16 cellular contexts compared by ENCODE assay signal in genomic region chr13:41034382-41034781, GRCh38. TPM values are rescaled to one million over a fixed set of nuclear protein-coding genes. Genes with fewer than 3 reads are reported as not detected.
DNase-seq lines count a peak whose midpoint lies in the region; ATAC-seq, FAIRE-seq and TF ChIP-seq lines count a peak whose summit lies in the region.
"Had no signal": no experiment of that assay in that cellular context is flagged by ENCODE, and none has a peak within 500 bp of the region (broad histone marks: within the 10 kb centered on the region; RNA-seq: fewer than 3 reads in every experiment).

No MANE protein-coding gene starts in this region.

- peaks cover 52% of the 10 kb centered on the region for H3K79me2 ChIP-seq in K562 (ENCODE audit: control insufficient read depth, insufficient read depth, low read length)

- 82% methylated on average over 4 of the region's 4 CpGs for WGBS in K562 (ENCODE audit: insufficient coverage, low coverage, missing lambda C conversion rate)

- no peaks in the 10 kb centered on the region for H3K9me1 ChIP-seq in K562 (ENCODE audit: control insufficient read depth, insufficient read depth, low read length)

- intact Hi-C loops in K562 (cut with micrococcal nuclease) = no loop called here

- no peak for TF ChIP-seq RAD21 in K562 (CRISPR knock-in tag; conservative IDR thresholded peaks at IDR 0.05 in 1 of 2, IDR thresholded peaks at IDR 0.05 in 1 of 2)

- peaks cover 0 to 7% of the 10 kb centered on the region in 2 experiments; a peak in 3 of 5 replicates for H3K4me1 ChIP-seq in K562 (replicated peaks in 1 of 2; ENCODE audit: control insufficient read depth in 2 of 2, insufficient read depth in 2 of 2, low read length in 2 of 2)
- H3K4me1 ChIP-seq: A549, BLaER1 had no signal

- H4K20me1 ChIP-seq in K562 (replicated peaks; ENCODE audit: control insufficient read depth, insufficient read depth, low read length) = no peaks in the 10 kb centered on the region

- in situ Hi-C loops in K562 (cut with MboI) = no loop called here

- no peaks in the 10 kb centered on the region for H3K9me3 ChIP-seq in K562 (replicated peaks; ENCODE audit: control insufficient read depth, insufficient read depth, low read depth, low read length)
- H3K9me3 ChIP-seq: A549 had no signal

- no peak for TF ChIP-seq POLR2A in K562 (conservative IDR thresholded peaks at IDR 0.05)

- CTCF ChIA-PET in K562 (lab: Yijun Ruan, JAX; ENCODE audit: low intra/inter-chr PET ratio) = no interaction called here

- H3K36me3 ChIP-seq in K562 (ENCODE audit: control insufficient read depth, insufficient read depth, low read length) = no peaks in the 10 kb centered on the region

- ATAC-seq in K562 = no peak
- ATAC-seq in GM21423 (IDR thresholded peaks at IDR 0.05; ENCODE audit: unreplicated experiment) = no peak
- no peak for ATAC-seq in GM21528 (IDR thresholded peaks at IDR 0.05; ENCODE audit: low FRiP score, unreplicated experiment)
- ATAC-seq: A549; CD8-positive, alpha-beta T cell had no signal

- no peak overlapping the region for H3K9ac ChIP-seq in K562 (ENCODE audit: insufficient read depth in 1 of 2, low read depth in 2 of 2, low read length in 2 of 2)
- H3K9ac ChIP-seq: BLaER1, KMS-11 had no signal

- peak; percentile 25 for FAIRE-seq in G401.6 (lab: Jason Lieb, UNC)
- FAIRE-seq in K562 (lab: Jason Lieb, UNC) = no peak
- FAIRE-seq in frontal cortex (lab: Jason Lieb, UNC) = peak; percentile 28
- FAIRE-seq: A549, H1 had no signal

- TF ChIP-seq CTCF in K562 (IDR thresholded peaks at IDR 0.05 in 2 of 3, conservative IDR thresholded peaks at IDR 0.05 in 1 of 3; ENCODE audit: insufficient read depth in 2 of 3, low read depth in 1 of 3, low read length in 3 of 3) = no peak

- H3K4me2 ChIP-seq in K562 (ENCODE audit: insufficient read depth, low read length) = no peak overlapping the region
- H3K4me2 ChIP-seq: A549, BLaER1, KMS-11 had no signal

- H3K27me3 ChIP-seq in K562 (ENCODE audit: control insufficient read depth in 2 of 2, insufficient read depth in 2 of 2, low read length in 2 of 2) = no peaks in the 10 kb centered on the region
- H3K27me3 ChIP-seq: BLaER1 had no signal

- BruUV-seq in K562 (replicated peaks; lab: Mats Ljungman, UMichigan) = no TSS peak

- no peak for TF ChIP-seq EP300 in K562 (IDR thresholded peaks at IDR 0.05; ENCODE audit: low read length)

- no peak overlapping the region for H3K4me3 ChIP-seq in K562
- H3K4me3 ChIP-seq: A549, BLaER1 had no signal

- DNase-seq in K562 (ENCODE audit: extremely low read depth in 1 of 4, low spot score in 3 of 4) (no peak), frontal cortex (ENCODE audit: low spot score in 2 of 2) (no peak), amygdala (lab: John Stamatoyannopoulos, UW) (no peak)
- DNase-seq: Calu3; CD8-positive, alpha-beta T cell; DMS 273 treated with DMSO at 0.1 percent for 48 hours; DND-41; EL; H9 had no signal

- no peak overlapping the region for H3K27ac ChIP-seq in K562 (ENCODE audit: extremely low read depth, low read depth, low read length)
- H3K27ac ChIP-seq: A549, BLaER1, KMS-11 had no signal

- H2AFZ ChIP-seq in K562 (ENCODE audit: low read depth, low read length) = no peak overlapping the region

- POLR2A ChIA-PET in K562 (lab: Yijun Ruan, JAX) = no interaction called here

TF ChIP-seq in K562, 482 proteins besides CTCF, POLR2A, EP300 and RAD21:
- TF ChIP-seq GTF2E2 (tag; IDR thresholded peaks at IDR 0.05) (no peak), ATF3 (IDR thresholded peaks at IDR 0.05) (peak; percentile 37; the same call in 1 of the 2 replicates), ATF3 (CRISPR knock-in tag; conservative IDR thresholded peaks at IDR 0.05) (no peak)
TF ChIP-seq in K562: peak in this region for 1.

RNA-seq across cellular contexts. Expression of gene ELF1, which starts 15.3 kb away (rescaled TPM):
- total RNA-seq in K562 (2011; cell fraction: chromatin; rRNA removed; ENCODE audit: low replicate concordance) = 23.9 and 37.6 TPM in 2 replicates
- total RNA-seq in K562 (2011; cell fraction: nucleolus; rRNA removed) = 21.8 and 23.3 TPM in 2 replicates
- 22.6 and 28.2 TPM in 2 replicates for total RNA-seq in K562 (2011; cell fraction: nucleoplasm; rRNA removed)
- total RNA-seq in K562 (2014; rRNA removed) (25.3 and 27.6 TPM in 2 replicates), K562 (2014; rRNA removed; fragmentation: Illumina TruSeq; extraction: Trizol) (33.4 and 42.4 TPM in 2 replicates), K562 (2015; rRNA removed; fragmentation: Illumina TruSeq; extraction: Trizol) (27.6 and 30.4 TPM in 2 replicates), K562 (2021) (37.5 and 46.6 TPM in 2 replicates), frontal cortex (8.2 TPM)
- polyA plus RNA-seq in K562 (2011; rRNA removed) (35.2 and 35.5 TPM in 2 replicates), K562 (2014; fragmentation: Illumina TruSeq; extraction: Trizol) (51.2 and 54.4 TPM in 2 replicates), K562 (2014; fragmentation: Nextera tagmentation; extraction: Ambion mirVana) (10 to 100 TPM; 30.4 to 36.8 TPM), K562 (2014; rRNA removed) (24.7 and 27.6 TPM in 2 replicates)
- 21.9 and 24.0 TPM in 2 replicates for polyA plus RNA-seq in K562 (2011; cell fraction: cytosol; rRNA removed)
- polyA plus RNA-seq in K562 (2011; cell fraction: nucleus; rRNA removed) = 18.7 and 20.7 TPM in 2 replicates
- 32.5 and 37.9 TPM in 2 replicates for polyA plus RNA-seq in K562 (2012)
- polyA minus RNA-seq in K562 (2011; rRNA and poly(A)+ RNA removed) = 52.2 and 62.7 TPM in 2 replicates
- polyA minus RNA-seq in K562 (2011; cell fraction: cytosol; rRNA and poly(A)+ RNA removed) = 18.8 and 29.8 TPM in 2 replicates
- polyA minus RNA-seq in K562 (2011; cell fraction: nucleus; rRNA and poly(A)+ RNA removed) = 23.0 and 28.3 TPM in 2 replicates

RNA-seq across cellular contexts. Expression of gene WBP4, which starts 26.9 kb away (rescaled TPM):
- 1.9 and 5.9 TPM in 2 replicates for total RNA-seq in K562 (2011; cell fraction: chromatin; rRNA removed; ENCODE audit: low replicate concordance)
- total RNA-seq in K562 (2011; cell fraction: nucleolus; rRNA removed) = 1.5 and 1.6 TPM in 2 replicates
- total RNA-seq in K562 (2011; cell fraction: nucleoplasm; rRNA removed) = 2.6 and 4.3 TPM in 2 replicates
- total RNA-seq in K562 (2014; rRNA removed) (6.4 and 6.9 TPM in 2 replicates), K562 (2014; rRNA removed; fragmentation: Illumina TruSeq; extraction: Trizol) (8.8 and 10.0 TPM in 2 replicates), K562 (2015; rRNA removed; fragmentation: Illumina TruSeq; extraction: Trizol) (8.3 and 8.4 TPM in 2 replicates), K562 (2021) (4.2 and 5.6 TPM in 2 replicates), frontal cortex (13.9 TPM)
- polyA plus RNA-seq in K562 (2011; rRNA removed) (4.7 and 7.9 TPM in 2 replicates), K562 (2014; fragmentation: Illumina TruSeq; extraction: Trizol) (11.3 and 12.2 TPM in 2 replicates), K562 (2014; fragmentation: Nextera tagmentation; extraction: Ambion mirVana) (1 to 10 TPM; 5.5 to 6.1 TPM), K562 (2014; rRNA removed) (10.0 and 11.2 TPM in 2 replicates)
- 0.70 and 1.5 TPM in 2 replicates for polyA plus RNA-seq in K562 (2011; cell fraction: cytosol; rRNA removed)
- polyA plus RNA-seq in K562 (2011; cell fraction: nucleus; rRNA removed) = 2.5 and 3.2 TPM in 2 replicates
- polyA plus RNA-seq in K562 (2012) = 6.2 and 6.7 TPM in 2 replicates
- 3.2 and 3.5 TPM in 2 replicates for polyA minus RNA-seq in K562 (2011; rRNA and poly(A)+ RNA removed)
- polyA minus RNA-seq in K562 (2011; cell fraction: cytosol; rRNA and poly(A)+ RNA removed) = 1.9 and 2.6 TPM in 2 replicates
- polyA minus RNA-seq in K562 (2011; cell fraction: nucleus; rRNA and poly(A)+ RNA removed) = 2.4 and 4.1 TPM in 2 replicates
